Comparison of ENCODE assay signal across 18 cellular contexts in the genomic region with DNA sequence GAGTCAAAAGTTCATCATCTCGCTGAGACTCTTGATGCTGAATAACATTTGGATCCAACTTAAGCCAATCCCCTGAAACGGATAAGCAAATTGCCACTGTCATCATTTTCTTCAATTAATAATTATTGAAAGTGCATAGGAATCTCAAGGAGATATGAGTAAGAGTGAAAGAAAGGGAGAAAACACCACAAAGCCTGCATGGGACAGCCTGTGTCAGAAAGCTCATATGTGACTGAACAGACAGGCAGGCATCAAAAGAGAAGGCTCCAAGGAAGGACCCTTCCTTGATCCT. TPM values are rescaled to one million over a fixed set of nuclear protein-coding genes. Genes with fewer than 3 reads are reported as not detected.
DNase-seq lines count a peak whose midpoint lies in the region; ATAC-seq, FAIRE-seq and TF ChIP-seq lines count a peak whose summit lies in the region.
"Had no signal": no experiment of that assay in that cellular context is flagged by ENCODE, and none has a peak within 500 bp of the region (broad histone marks: within the 10 kb centered on the region; RNA-seq: fewer than 3 reads in every experiment).

No MANE protein-coding gene starts in this region.

- H3K36me3 Mint-ChIP-seq in HFFc6 (ENCODE audit: low read depth): peaks cover 60% of the 10 kb centered on the region
- H3K36me3 Mint-ChIP-seq in mesothelial cell of epicardium: peaks cover 13% of the 10 kb centered on the region

- no peak overlapping the region for H3K9ac ChIP-seq in trophoblast cell (ENCODE audit: low read length)

- peaks cover 9 to 98% (median 45%) of the 10 kb centered on the region in 6 donors for H3K4me1 ChIP-seq in spleen
- H3K4me1 ChIP-seq in trophoblast cell (ENCODE audit: control insufficient read depth in 1 of 2, insufficient read depth in 2 of 2, low read length in 2 of 2): peaks cover 3 to 8% of the 10 kb centered on the region in 2 experiments

- H3K4me3 Mint-ChIP-seq in HFFc6 (peak overlapping the region; percentile 64), mesothelial cell of epicardium (no peak overlapping the region)
- H3K4me3 Mint-ChIP-seq: activated T-helper 1 cell treated with anti-CD3 and anti-CD28 coated beads, Interleukin-12 subunit alpha, Interleukin-12 subunit beta, Interleukin-2, Interleukin-4 antibody, amounts not matched to agents 30 ng/mL and 10 ng/mL and 1 ng/mL, durations not matched to agents 14 hours and 24 hours and 36 hours; GM23338 had no signal

- no peak overlapping the region for H2AFZ ChIP-seq in trophoblast cell (ENCODE audit: insufficient read depth, low read length, poor library complexity)
- H2AFZ ChIP-seq: GM23338 had no signal

- no peak for TF ChIP-seq CTCF in HFFc6 (IDR thresholded peaks at IDR 0.05)
- TF ChIP-seq CTCF in brain microvascular endothelial cell (IDR thresholded peaks at IDR 0.05; ENCODE audit: low read depth, low read length, missing control alignments): no peak
- TF ChIP-seq CTCF in mesothelial cell of epicardium (IDR thresholded peaks at IDR 0.05; ENCODE audit: unreplicated experiment): no peak
- no peak for TF ChIP-seq CTCF in spleen (IDR thresholded peaks at IDR 0.05 in 8 of 11, conservative IDR thresholded peaks at IDR 0.05 in 3 of 11)
- no peak for TF ChIP-seq CTCF in foreskin fibroblast (IDR thresholded peaks at IDR 0.05; ENCODE audit: low read depth, low read length)

- no peaks in the 10 kb centered on the region; the same call in 1 of the 2 replicates for H3K27me3 Mint-ChIP-seq in HFFc6 (ENCODE audit: insufficient read depth)
- H3K27me3 Mint-ChIP-seq in mesothelial cell of epicardium (ENCODE audit: low read depth): no peaks in the 10 kb centered on the region

- ATAC-seq in HG03135 (IDR thresholded peaks at IDR 0.05; ENCODE audit: unreplicated experiment): no peak
- ATAC-seq: GM23338 had no signal

- FAIRE-seq in GM12891 (lab: Jason Lieb, UNC): no peak

- no peak overlapping the region for H4K91ac ChIP-seq in trophoblast cell (ENCODE audit: low read depth, low read length)

- H3K14ac ChIP-seq in trophoblast cell (ENCODE audit: low read length): no peak overlapping the region

- TF ChIP-seq POLR2A in spleen (IDR thresholded peaks at IDR 0.05) (no peak), GM12891 (IDR thresholded peaks at IDR 0.05; ENCODE audit: low read depth, low read length) (no peak)

- H3K36me3 ChIP-seq in brain microvascular endothelial cell (replicated peaks) (peaks cover 11% of the 10 kb centered on the region), spleen (peaks cover 0 to 56% (median 3%) of the 10 kb centered on the region in 6 donors), trophoblast cell (ENCODE audit: control insufficient read depth in 1 of 2, insufficient read depth in 2 of 2, low read length in 2 of 2) (peaks cover 1 to 4% of the 10 kb centered on the region in 2 experiments)
- H3K36me3 ChIP-seq: WERI-Rb-1 had no signal

- H3K4me2 ChIP-seq in trophoblast cell (ENCODE audit: low read length): no peak overlapping the region
- H3K4me2 ChIP-seq: GM23338 had no signal

- in situ Hi-C loops in brain microvascular endothelial cell (cut with HindIII; ENCODE audit: low pct_ligation_motif_present, low sequenced_read_pairs): no loop called here

- H3K9me3 ChIP-seq in spleen (no peaks in the 10 kb centered on the region), trophoblast cell (ENCODE audit: insufficient read depth, low read depth, low read length) (no peaks in the 10 kb centered on the region)

- no peaks in the 10 kb centered on the region for H3K27me3 ChIP-seq in brain microvascular endothelial cell (replicated peaks)
- H3K27me3 ChIP-seq in spleen (replicated peaks in 1 of 7): no peaks in the 10 kb centered on the region
- H3K27me3 ChIP-seq in trophoblast cell (ENCODE audit: insufficient read depth, low read length): no peaks in the 10 kb centered on the region

- DNase-seq in HFFc6: no peak
- DNase-seq in brain microvascular endothelial cell: no peak
- DNase-seq in mesothelial cell of epicardium (ENCODE audit: low spot score in 2 of 2, unreplicated experiment in 2 of 2): no peak
- DNase-seq in spleen: no peak
- DNase-seq in trophoblast cell: no peak
- no peak for DNase-seq in GM12891 (ENCODE audit: insufficient read length, low spot score)
- DNase-seq in foreskin fibroblast: no peak
- DNase-seq: AML-193; GDM1; Kasumi-1; mesendoderm; NCI-H1105 treated with DMSO at 0.1 percent for 48 hours; RPMI8226; stimulated activated naive CD8-positive, alpha-beta T cell treated with anti-CD3 and anti-CD28 coated beads, Interleukin-15, Interleukin-2, amounts not matched to agents 100 U/mL and 50 U/mL, for 24 hours; WERI-Rb-1 had no signal

- H3K4me1 Mint-ChIP-seq in HFFc6 (ENCODE audit: low read depth) (peaks cover 100% of the 10 kb centered on the region), mesothelial cell of epicardium (peaks cover 78% of the 10 kb centered on the region)

- H4K8ac ChIP-seq in trophoblast cell (ENCODE audit: low read depth, low read length): no peak overlapping the region

- no peak overlapping the region for H2AK5ac ChIP-seq in trophoblast cell (ENCODE audit: low read length)

- H3K9me3 Mint-ChIP-seq in HFFc6 (no peaks in the 10 kb centered on the region), mesothelial cell of epicardium (no peaks in the 10 kb centered on the region)
- H3K9me3 Mint-ChIP-seq: activated T-helper 1 cell treated with anti-CD3 and anti-CD28 coated beads, Interleukin-12 subunit alpha, Interleukin-12 subunit beta, Interleukin-2, Interleukin-4 antibody, amounts not matched to agents 30 ng/mL and 10 ng/mL and 1 ng/mL, durations not matched to agents 14 hours and 24 hours and 36 hours; GM23338 had no signal

- WGBS in spleen, 5 donors: 61 to 87% (median 80%) methylated on average over 2 of the region's 2 CpGs
- no CpG with 5 or more reads among the region's 2 CpGs for WGBS in trophoblast cell (ENCODE audit: extremely low coverage, insufficient coverage, insufficient read length)

- H3K27ac Mint-ChIP-seq in HFFc6 (peak overlapping the region; percentile 83), mesothelial cell of epicardium (peak overlapping the region; percentile 90)
- H3K27ac Mint-ChIP-seq: activated T-helper 1 cell treated with anti-CD3 and anti-CD28 coated beads, Interleukin-12 subunit alpha, Interleukin-12 subunit beta, Interleukin-2, Interleukin-4 antibody, amounts not matched to agents 30 ng/mL and 10 ng/mL and 1 ng/mL, durations not matched to agents 14 hours and 24 hours and 36 hours; GM23338 had no signal

- H3K79me1 ChIP-seq in trophoblast cell (ENCODE audit: low read length): no peaks in the 10 kb centered on the region

- H3K4ac ChIP-seq in trophoblast cell (ENCODE audit: low read depth, low read length): no peak overlapping the region

- no peak overlapping the region for H3K23ac ChIP-seq in trophoblast cell (ENCODE audit: low read length)

- no peak overlapping the region for H2BK5ac ChIP-seq in trophoblast cell (ENCODE audit: low read depth, low read length, poor library complexity)

- intact Hi-C loops in spleen (cut with DNase I; ENCODE audit: low total_unique reads): no loop called here

- no peak overlapping the region for H3K18ac ChIP-seq in trophoblast cell (ENCODE audit: low read length)

- H2BK120ac ChIP-seq in trophoblast cell (ENCODE audit: insufficient read depth, low read length, poor library complexity): no peak overlapping the region

- no peak overlapping the region for H4K12ac ChIP-seq in trophoblast cell (ENCODE audit: low read depth, low read length)

- H3K27ac ChIP-seq in brain microvascular endothelial cell: peak overlapping the region; percentile 55
- H3K27ac ChIP-seq in spleen: peak overlapping the region in 7 of 8 donors; percentile 1 to 41 (median 29)
- no peak overlapping the region for H3K27ac ChIP-seq in trophoblast cell (ENCODE audit: low read depth, low read length)
- H3K27ac ChIP-seq: WERI-Rb-1 had no signal

- H3K4me3 ChIP-seq in brain microvascular endothelial cell (ENCODE audit: low read depth, low read length): no peak overlapping the region
- no peak overlapping the region for H3K4me3 ChIP-seq in spleen
- H3K4me3 ChIP-seq in trophoblast cell (ENCODE audit: low read depth, low read length): no peak overlapping the region
- H3K4me3 ChIP-seq in foreskin fibroblast (ENCODE audit: low read depth in 1 of 2, low read length in 2 of 2): no peak overlapping the region
- H3K4me3 ChIP-seq: GM23338 had no signal

- H2BK12ac ChIP-seq in trophoblast cell (ENCODE audit: low read length): no peak overlapping the region

- H3K79me2 ChIP-seq in trophoblast cell (ENCODE audit: control insufficient read depth, insufficient read depth, low read length, poor library complexity): no peaks in the 10 kb centered on the region

TF ChIP-seq in GM12891, 5 proteins besides CTCF, POLR2A, EP300 and RAD21:
- no peak for TF ChIP-seq PAX5 (IDR thresholded peaks at IDR 0.05; ENCODE audit: insufficient read depth, low read length, severe bottlenecking)
- no peak for TF ChIP-seq POLR2AphosphoS5 (IDR thresholded peaks at IDR 0.05; ENCODE audit: low read depth, low read length)
- no peak for TF ChIP-seq SPI1 (IDR thresholded peaks at IDR 0.05; ENCODE audit: low read depth, low read length)

RNA-seq across cellular contexts. Expression of a gene that starts 13.3 kb away (rescaled TPM):
- 10 to 100 TPM; 28.2 to 41.5 (median 30.5) TPM for total RNA-seq in HFFc6 (2021; fragmentation: NEBNext Ultra II Directional; extraction: Animal tissue kit (Norgen Biotek cat#: 25700))
- total RNA-seq in mesothelial cell of epicardium: 54.6 to 62.9 TPM (median 59.5 TPM) in 3 replicates
- 100 to 1,000 TPM in 2 of 7 donors, 10 to 100 TPM in 5; 64.3 to 123 (median 80.5) TPM for total RNA-seq in spleen
- 1 to 10 TPM; 3.5 to 9.4 (median 5.1) TPM for polyA plus RNA-seq in spleen
- polyA plus RNA-seq in trophoblast cell (2013): 10.5 and 11.1 TPM in 2 replicates
- polyA plus RNA-seq in GM12891 (2012; ENCODE audit: low read depth, missing spikeins): 14.3 TPM
